ENCODE assay signal across 1 cellular context in genomic region chr11:64529559-64530520, GRCh38.
TF ChIP-seq lines count a peak whose summit lies in the region.

No MANE protein-coding gene starts in this region.

TF ChIP-seq in IMR-90, 13 proteins besides CTCF, POLR2A, EP300 and RAD21 (continued from another document):
- TF ChIP-seq RCOR1 (IDR thresholded peaks at IDR 0.05; ENCODE audit: insufficient replicate concordance, low read length) (no peak), FOS (IDR thresholded peaks at IDR 0.05; ENCODE audit: low read depth, low read length) (no peak), MXI1 (IDR thresholded peaks at IDR 0.05; ENCODE audit: borderline replicate concordance, low read depth, low read length) (no peak), CHD1 (IDR thresholded peaks at IDR 0.05; ENCODE audit: low read depth, low read length) (no peak), MAFK (IDR thresholded peaks at IDR 0.05; ENCODE audit: low read depth, low read length) (no peak)
